ENCODE assay signal across 1 cellular context in the genomic region with DNA sequence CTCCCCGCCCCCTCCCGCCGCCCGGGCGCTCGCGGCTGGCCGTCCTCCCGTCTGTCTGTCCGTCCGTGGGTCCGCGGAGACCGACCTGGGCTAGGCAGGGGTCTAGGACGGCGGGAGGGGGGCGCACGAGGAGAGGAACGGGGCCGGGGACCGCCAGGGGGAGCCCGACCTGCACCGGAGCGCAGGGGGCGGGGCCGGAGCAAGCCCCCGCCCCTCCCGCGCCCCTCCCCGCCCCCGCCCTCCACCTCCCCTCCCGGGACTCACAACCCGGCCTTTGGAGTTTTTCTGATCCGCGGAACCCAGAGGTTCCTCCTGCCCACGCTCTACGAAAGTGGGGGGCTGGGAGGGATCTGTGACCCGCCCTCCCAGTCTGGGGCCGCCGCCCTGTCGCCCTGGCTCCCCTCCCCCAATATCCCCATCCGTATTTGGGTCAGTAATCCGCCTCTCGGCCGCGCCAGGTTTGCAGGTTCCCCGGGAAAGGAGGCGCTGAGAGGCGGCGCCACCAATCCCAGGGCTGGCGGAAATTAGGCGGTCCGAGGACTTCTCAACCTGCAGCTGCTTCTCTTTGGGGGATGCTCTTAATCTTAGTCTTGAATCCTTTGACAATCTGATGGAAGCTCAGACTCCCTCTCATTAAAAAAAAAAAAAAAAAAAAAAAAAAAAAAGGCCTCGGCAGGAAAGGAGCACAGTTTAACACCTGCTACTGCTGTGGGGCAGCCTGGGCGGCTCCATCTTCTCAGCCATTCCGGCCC.
TF ChIP-seq lines count a peak whose summit lies in the region.

No MANE protein-coding gene starts in this region.

TF ChIP-seq in HEK293, 187 proteins besides CTCF, POLR2A, EP300 and RAD21 (continued from another document and continues in another):
- no peak for TF ChIP-seq ZBTB49 (tag by site-specific recombination; IDR thresholded peaks at IDR 0.05; ENCODE audit: low read depth)
- no peak for TF ChIP-seq ZNF473 (tag by site-specific recombination; IDR thresholded peaks at IDR 0.05)
- TF ChIP-seq KLF16 (tag by site-specific recombination; IDR thresholded peaks at IDR 0.05): 0 out of 2 replicates have a peak, but pooled peaks have one; percentile 67
- no peak for TF ChIP-seq ZNF544 (tag by site-specific recombination; IDR thresholded peaks at IDR 0.05)
- 0 out of 2 replicates have a peak, but pooled peaks have one; percentile 33 for TF ChIP-seq WT1 (tag by site-specific recombination; IDR thresholded peaks at IDR 0.05)
- no peak for TF ChIP-seq KLF7 (tag by site-specific recombination; IDR thresholded peaks at IDR 0.05; ENCODE audit: borderline replicate concordance)
- TF ChIP-seq ZNF658 (tag by site-specific recombination; IDR thresholded peaks at IDR 0.05): no peak
- TF ChIP-seq GLIS1 (tag by site-specific recombination; IDR thresholded peaks at IDR 0.05): no peak
- no peak for TF ChIP-seq ZNF830 (tag by site-specific recombination; IDR thresholded peaks at IDR 0.05; ENCODE audit: low read depth)
- peak; percentile 88 for TF ChIP-seq KLF1 (tag by site-specific recombination; IDR thresholded peaks at IDR 0.05)
- peak; percentile 62; the same call in 1 of the 2 replicates for TF ChIP-seq KLF9 (tag by site-specific recombination; IDR thresholded peaks at IDR 0.05; ENCODE audit: low read depth)
- no peak for TF ChIP-seq ZFP37 (tag by site-specific recombination; IDR thresholded peaks at IDR 0.05)
- TF ChIP-seq ZNF174 (tag by site-specific recombination; IDR thresholded peaks at IDR 0.05): no peak
- TF ChIP-seq ZEB2 (tag by site-specific recombination; IDR thresholded peaks at IDR 0.05): peak; percentile 63
- TF ChIP-seq ZNF701 (tag by site-specific recombination; IDR thresholded peaks at IDR 0.05): no peak
- no peak for TF ChIP-seq ZNF521 (tag by site-specific recombination; IDR thresholded peaks at IDR 0.05)
- TF ChIP-seq ZFP3 (tag by site-specific recombination; IDR thresholded peaks at IDR 0.05; ENCODE audit: low read depth): no peak
- TF ChIP-seq MZF1 (tag by site-specific recombination; IDR thresholded peaks at IDR 0.05; ENCODE audit: borderline replicate concordance): no peak
- TF ChIP-seq ZFP41 (tag by site-specific recombination; IDR thresholded peaks at IDR 0.05; ENCODE audit: borderline replicate concordance): no peak
- TF ChIP-seq ZNF394 (tag by site-specific recombination; IDR thresholded peaks at IDR 0.05; ENCODE audit: borderline replicate concordance): peak; percentile 52; the same call in 1 of the 2 replicates
- peak; percentile 86 for TF ChIP-seq SP3 (tag by site-specific recombination; IDR thresholded peaks at IDR 0.05)
- TF ChIP-seq KLF10 (tag by site-specific recombination; IDR thresholded peaks at IDR 0.05): peak; percentile 83; the same call in 1 of the 2 replicates
- TF ChIP-seq, protein P1, sequence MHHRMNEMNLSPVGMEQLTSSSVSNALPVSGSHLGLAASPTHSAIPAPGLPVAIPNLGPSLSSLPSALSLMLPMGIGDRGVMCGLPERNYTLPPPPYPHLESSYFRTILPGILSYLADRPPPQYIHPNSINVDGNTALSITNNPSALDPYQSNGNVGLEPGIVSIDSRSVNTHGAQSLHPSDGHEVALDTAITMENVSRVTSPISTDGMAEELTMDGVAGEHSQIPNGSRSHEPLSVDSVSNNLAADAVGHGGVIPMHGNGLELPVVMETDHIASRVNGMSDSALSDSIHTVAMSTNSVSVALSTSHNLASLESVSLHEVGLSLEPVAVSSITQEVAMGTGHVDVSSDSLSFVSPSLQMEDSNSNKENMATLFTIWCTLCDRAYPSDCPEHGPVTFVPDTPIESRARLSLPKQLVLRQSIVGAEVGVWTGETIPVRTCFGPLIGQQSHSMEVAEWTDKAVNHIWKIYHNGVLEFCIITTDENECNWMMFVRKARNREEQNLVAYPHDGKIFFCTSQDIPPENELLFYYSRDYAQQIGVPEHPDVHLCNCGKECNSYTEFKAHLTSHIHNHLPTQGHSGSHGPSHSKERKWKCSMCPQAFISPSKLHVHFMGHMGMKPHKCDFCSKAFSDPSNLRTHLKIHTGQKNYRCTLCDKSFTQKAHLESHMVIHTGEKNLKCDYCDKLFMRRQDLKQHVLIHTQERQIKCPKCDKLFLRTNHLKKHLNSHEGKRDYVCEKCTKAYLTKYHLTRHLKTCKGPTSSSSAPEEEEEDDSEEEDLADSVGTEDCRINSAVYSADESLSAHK (tag by site-specific recombination; IDR thresholded peaks at IDR 0.05): no peak
- no peak for TF ChIP-seq ZNF571 (tag by site-specific recombination; IDR thresholded peaks at IDR 0.05)
- no peak for TF ChIP-seq ZSCAN30 (tag by site-specific recombination; IDR thresholded peaks at IDR 0.05)
- peak; percentile 56 for TF ChIP-seq SP2 (tag by site-specific recombination; IDR thresholded peaks at IDR 0.05)
- TF ChIP-seq ZNF560 (tag by site-specific recombination; IDR thresholded peaks at IDR 0.05; ENCODE audit: borderline replicate concordance): no peak
- no peak for TF ChIP-seq ZSCAN5A (tag by site-specific recombination; IDR thresholded peaks at IDR 0.05)
- TF ChIP-seq ZNF433 (tag by site-specific recombination; IDR thresholded peaks at IDR 0.05; ENCODE audit: low read depth): no peak
- TF ChIP-seq ZNF202 (tag by site-specific recombination; IDR thresholded peaks at IDR 0.05; ENCODE audit: borderline replicate concordance): no peak
- TF ChIP-seq, protein P2, sequence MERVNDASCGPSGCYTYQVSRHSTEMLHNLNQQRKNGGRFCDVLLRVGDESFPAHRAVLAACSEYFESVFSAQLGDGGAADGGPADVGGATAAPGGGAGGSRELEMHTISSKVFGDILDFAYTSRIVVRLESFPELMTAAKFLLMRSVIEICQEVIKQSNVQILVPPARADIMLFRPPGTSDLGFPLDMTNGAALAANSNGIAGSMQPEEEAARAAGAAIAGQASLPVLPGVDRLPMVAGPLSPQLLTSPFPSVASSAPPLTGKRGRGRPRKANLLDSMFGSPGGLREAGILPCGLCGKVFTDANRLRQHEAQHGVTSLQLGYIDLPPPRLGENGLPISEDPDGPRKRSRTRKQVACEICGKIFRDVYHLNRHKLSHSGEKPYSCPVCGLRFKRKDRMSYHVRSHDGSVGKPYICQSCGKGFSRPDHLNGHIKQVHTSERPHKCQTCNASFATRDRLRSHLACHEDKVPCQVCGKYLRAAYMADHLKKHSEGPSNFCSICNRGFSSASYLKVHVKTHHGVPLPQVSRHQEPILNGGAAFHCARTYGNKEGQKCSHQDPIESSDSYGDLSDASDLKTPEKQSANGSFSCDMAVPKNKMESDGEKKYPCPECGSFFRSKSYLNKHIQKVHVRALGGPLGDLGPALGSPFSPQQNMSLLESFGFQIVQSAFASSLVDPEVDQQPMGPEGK (tag by site-specific recombination; IDR thresholded peaks at IDR 0.05): peak; percentile 55; the same call in 1 of the 2 replicates
- peak; percentile 78 for TF ChIP-seq KLF8 (tag by site-specific recombination; IDR thresholded peaks at IDR 0.05)
- TF ChIP-seq PRDM2 (tag by site-specific recombination; IDR thresholded peaks at IDR 0.05; ENCODE audit: borderline replicate concordance): no peak
- peak; percentile 57; the same call in 1 of the 2 replicates for TF ChIP-seq IKZF3 (tag by site-specific recombination; IDR thresholded peaks at IDR 0.05)
- TF ChIP-seq, protein P3, sequence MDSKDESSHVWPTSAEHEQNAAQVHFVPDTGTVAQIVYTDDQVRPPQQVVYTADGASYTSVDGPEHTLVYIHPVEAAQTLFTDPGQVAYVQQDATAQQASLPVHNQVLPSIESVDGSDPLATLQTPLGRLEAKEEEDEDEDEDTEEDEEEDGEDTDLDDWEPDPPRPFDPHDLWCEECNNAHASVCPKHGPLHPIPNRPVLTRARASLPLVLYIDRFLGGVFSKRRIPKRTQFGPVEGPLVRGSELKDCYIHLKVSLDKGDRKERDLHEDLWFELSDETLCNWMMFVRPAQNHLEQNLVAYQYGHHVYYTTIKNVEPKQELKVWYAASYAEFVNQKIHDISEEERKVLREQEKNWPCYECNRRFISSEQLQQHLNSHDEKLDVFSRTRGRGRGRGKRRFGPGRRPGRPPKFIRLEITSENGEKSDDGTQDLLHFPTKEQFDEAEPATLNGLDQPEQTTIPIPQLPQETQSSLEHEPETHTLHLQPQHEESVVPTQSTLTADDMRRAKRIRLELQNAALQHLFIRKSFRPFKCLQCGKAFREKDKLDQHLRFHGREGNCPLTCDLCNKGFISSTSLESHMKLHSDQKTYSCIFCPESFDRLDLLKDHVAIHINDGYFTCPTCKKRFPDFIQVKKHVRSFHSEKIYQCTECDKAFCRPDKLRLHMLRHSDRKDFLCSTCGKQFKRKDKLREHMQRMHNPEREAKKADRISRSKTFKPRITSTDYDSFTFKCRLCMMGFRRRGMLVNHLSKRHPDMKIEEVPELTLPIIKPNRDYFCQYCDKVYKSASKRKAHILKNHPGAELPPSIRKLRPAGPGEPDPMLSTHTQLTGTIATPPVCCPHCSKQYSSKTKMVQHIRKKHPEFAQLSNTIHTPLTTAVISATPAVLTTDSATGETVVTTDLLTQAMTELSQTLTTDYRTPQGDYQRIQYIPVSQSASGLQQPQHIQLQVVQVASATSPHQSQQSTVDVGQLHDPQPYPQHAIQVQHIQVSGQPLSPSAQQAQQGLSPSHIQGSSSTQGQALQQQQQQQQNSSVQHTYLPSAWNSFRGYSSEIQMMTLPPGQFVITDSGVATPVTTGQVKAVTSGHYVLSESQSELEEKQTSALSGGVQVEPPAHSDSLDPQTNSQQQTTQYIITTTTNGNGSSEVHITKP (tag by site-specific recombination; IDR thresholded peaks at IDR 0.05): peak; percentile 90
- no peak for TF ChIP-seq ZNF274 (IDR thresholded peaks at IDR 0.05; ENCODE audit: low read length)
- no peak for TF ChIP-seq ZNF274 (tag by site-specific recombination; IDR thresholded peaks at IDR 0.05; ENCODE audit: borderline replicate concordance)
- no peak for TF ChIP-seq ZNF677 (tag by site-specific recombination; IDR thresholded peaks at IDR 0.05)
- TF ChIP-seq ZXDB (tag by site-specific recombination; IDR thresholded peaks at IDR 0.05): peak; percentile 57
- no peak for TF ChIP-seq ZNF2 (tag by site-specific recombination; IDR thresholded peaks at IDR 0.05)
- TF ChIP-seq ZBTB17 (tag by site-specific recombination; IDR thresholded peaks at IDR 0.05): peak; percentile 39; the same call in 1 of the 2 replicates
- no peak for TF ChIP-seq ZNF214 (tag by site-specific recombination; IDR thresholded peaks at IDR 0.05; ENCODE audit: borderline replicate concordance)
- no peak for TF ChIP-seq ZNF629 (tag by site-specific recombination; IDR thresholded peaks at IDR 0.05)
